In genomic region chr20:53805895-53806384, GRCh38 we compare ENCODE assay signal across 13 cellular contexts.
A peak's percentile ranks its signal among the peaks of the same experiment; 100 is the strongest.
DNase-seq lines count a peak whose midpoint lies in the region; ATAC-seq, FAIRE-seq and TF ChIP-seq lines count a peak whose summit lies in the region.
"Had no signal": no experiment of that assay in that cellular context is flagged by ENCODE, and none has a peak within 500 bp of the region (broad histone marks: within the 10 kb centered on the region; RNA-seq: fewer than 3 reads in every experiment).

No MANE protein-coding gene starts in this region.

- TF ChIP-seq CTCF in 22Rv1 (IDR thresholded peaks at IDR 0.05) (no peak), foreskin fibroblast (IDR thresholded peaks at IDR 0.05; ENCODE audit: low read depth, low read length) (no peak)

- DNase-seq in HEK293T (ENCODE audit: extremely low spot score) = no peak
- DNase-seq in adipocyte (ENCODE audit: low read depth) = peak; percentile 94
- DNase-seq in foreskin fibroblast = peak; percentile 74 to 87
- DNase-seq in GM12891 (ENCODE audit: insufficient read length, low spot score) = no peak
- no peak for DNase-seq in stimulated activated naive CD8-positive, alpha-beta T cell treated with anti-CD3 and anti-CD28 coated beads, Interleukin-15, amount 100 ng/mL, for 72 hours
- DNase-seq in superior temporal gyrus (ENCODE audit: extremely low spot score) = no peak
- DNase-seq: activated T-cell treated with anti-CD3 and anti-CD28 coated beads, Interleukin-2, amount 50 U/mL, for 1 hour; NCI-H1417 treated with DMSO at 0.1 percent for 48 hours; WERI-Rb-1 had no signal

- H3K9ac ChIP-seq in adipocyte (ENCODE audit: low read length) = no peak overlapping the region

- no peak for TF ChIP-seq POLR2A in GM12891 (IDR thresholded peaks at IDR 0.05; ENCODE audit: low read depth, low read length)

- no peak overlapping the region for H3K4me3 Mint-ChIP-seq in stimulated activated naive CD8-positive, alpha-beta T cell treated with anti-CD3 and anti-CD28 coated beads, Interleukin-15, amount 100 ng/mL, for 72 hours
- H3K4me3 Mint-ChIP-seq: central memory CD8-positive, alpha-beta T cell; neural crest cell had no signal

- FAIRE-seq in GM12891 (lab: Jason Lieb, UNC) = no peak

- ATAC-seq in stimulated activated naive CD8-positive, alpha-beta T cell treated with anti-CD3 and anti-CD28 coated beads, Interleukin-15, amount 100 ng/mL, for 72 hours = no peak
- ATAC-seq in GM21360 (IDR thresholded peaks at IDR 0.05; ENCODE audit: unreplicated experiment) = no peak

- CTCF ChIA-PET in HEK293T (lab: Yijun Ruan, JAX) = no interaction called here

- peaks cover 7% of the 10 kb centered on the region for H3K4me1 Mint-ChIP-seq in stimulated activated naive CD8-positive, alpha-beta T cell treated with anti-CD3 and anti-CD28 coated beads, Interleukin-15, amount 100 ng/mL, for 72 hours

- no peaks in the 10 kb centered on the region for H3K9me3 Mint-ChIP-seq in stimulated activated naive CD8-positive, alpha-beta T cell treated with anti-CD3 and anti-CD28 coated beads, Interleukin-15, amount 100 ng/mL, for 72 hours
- H3K9me3 Mint-ChIP-seq: central memory CD8-positive, alpha-beta T cell; neural crest cell had no signal

- H3K27ac ChIP-seq in 22Rv1 = peak overlapping the region; percentile 35; the same call in 1 of the 2 replicates
- H3K27ac ChIP-seq: WERI-Rb-1 had no signal

- no peaks in the 10 kb centered on the region for H3K27me3 Mint-ChIP-seq in stimulated activated naive CD8-positive, alpha-beta T cell treated with anti-CD3 and anti-CD28 coated beads, Interleukin-15, amount 100 ng/mL, for 72 hours
- H3K27me3 Mint-ChIP-seq: central memory CD8-positive, alpha-beta T cell had no signal

- no peaks in the 10 kb centered on the region for H3K36me3 ChIP-seq in adipocyte (ENCODE audit: control insufficient read depth, insufficient read depth, low read length, severe bottlenecking)
- H3K36me3 ChIP-seq: WERI-Rb-1 had no signal

- H3K4me1 ChIP-seq in adipocyte (ENCODE audit: control insufficient read depth, insufficient read depth, low read length) = peaks cover 11% of the 10 kb centered on the region

- H3K4me3 ChIP-seq in adipocyte (ENCODE audit: low read length) (no peak overlapping the region), foreskin fibroblast (ENCODE audit: low read depth in 1 of 2, low read length in 2 of 2) (no peak overlapping the region)

- POLR2A ChIA-PET in HEK293T (lab: Yijun Ruan, JAX) = no interaction called here

- no peaks in the 10 kb centered on the region for H3K27me3 ChIP-seq in adipocyte (replicated peaks; ENCODE audit: control insufficient read depth, insufficient read depth, low read length)

- H3K9me3 ChIP-seq in adipocyte (ENCODE audit: control insufficient read depth, low read length) = no peaks in the 10 kb centered on the region

- no peak overlapping the region for H3K27ac Mint-ChIP-seq in stimulated activated naive CD8-positive, alpha-beta T cell treated with anti-CD3 and anti-CD28 coated beads, Interleukin-15, amount 100 ng/mL, for 72 hours

TF ChIP-seq in HEK293T, 16 proteins besides CTCF, POLR2A, EP300 and RAD21:
- TF ChIP-seq CTBP1 (IDR thresholded peaks at IDR 0.05; ENCODE audit: borderline replicate concordance) = no peak
- no peak for TF ChIP-seq BHLHE40 (IDR thresholded peaks at IDR 0.05; ENCODE audit: borderline replicate concordance)
- no peak for TF ChIP-seq ZNF384 (IDR thresholded peaks at IDR 0.05)
- 0 out of 2 replicates have a peak, but pooled peaks have one; percentile 8 for TF ChIP-seq PKNOX1 (IDR thresholded peaks at IDR 0.05)
- TF ChIP-seq SP1 (IDR thresholded peaks at IDR 0.05) = no peak
- no peak for TF ChIP-seq FOXK2 (IDR thresholded peaks at IDR 0.05)
- no peak for TF ChIP-seq FOXM1 (IDR thresholded peaks at IDR 0.05; ENCODE audit: borderline replicate concordance)

TF ChIP-seq in GM12891, 5 proteins besides CTCF, POLR2A, EP300 and RAD21:
- TF ChIP-seq PAX5 (IDR thresholded peaks at IDR 0.05; ENCODE audit: insufficient read depth, low read length, severe bottlenecking) = no peak
- TF ChIP-seq POLR2AphosphoS5 (IDR thresholded peaks at IDR 0.05; ENCODE audit: low read depth, low read length) = no peak
TF ChIP-seq in GM12891: peak in this region for 0.

Comparison
In these comparisons a context has a peak if more than half of its experiments do, and no peak if none do; other contexts are left out.
1. DNase-seq: peak in adipocyte (single experiment) and foreskin fibroblast (2 of 2); none in HEK293T (single experiment), GM12891 (single experiment), stimulated activated naive CD8-positive, alpha-beta T cell treated with anti-CD3 and anti-CD28 coated beads, Interleukin-15, amount 100 ng/mL, for 72 hours (0 of 2) and superior temporal gyrus (single experiment).